ENCODE assay signal across 18 cellular contexts in the genomic region with DNA sequence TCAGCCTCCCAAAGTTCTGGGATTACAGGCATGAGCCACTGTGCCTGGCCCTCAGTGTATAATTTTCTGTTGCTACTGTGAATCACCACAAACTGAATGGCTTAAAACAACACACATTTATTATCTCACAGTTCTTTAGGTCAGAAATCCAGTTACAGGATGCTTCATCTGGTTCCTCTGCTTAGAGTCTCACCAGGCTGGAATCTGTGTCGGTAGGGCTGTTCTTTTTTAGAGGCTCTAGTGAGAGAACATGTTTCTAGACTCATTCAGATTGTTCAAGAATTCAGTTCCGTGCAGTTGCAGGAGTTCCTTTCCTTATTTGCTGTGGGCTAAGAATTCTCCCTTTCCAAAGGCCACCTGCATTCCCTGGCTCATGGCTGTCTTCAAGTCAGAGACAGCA. TPM values are rescaled to one million over a fixed set of nuclear protein-coding genes. Genes with fewer than 3 reads are reported as not detected.
A peak's percentile ranks its signal among the peaks of the same experiment; 100 is the strongest.
DNase-seq lines count a peak whose midpoint lies in the region; TF ChIP-seq lines count a peak whose summit lies in the region.
"Had no signal": no experiment of that assay in that cellular context is flagged by ENCODE, and none has a peak within 500 bp of the region (broad histone marks: within the 10 kb centered on the region; RNA-seq: fewer than 3 reads in every experiment).

No MANE protein-coding gene starts in this region.

- TF ChIP-seq CTCF in esophagus muscularis mucosa (IDR thresholded peaks at IDR 0.05), result no peak
- TF ChIP-seq CTCF in mesothelial cell of epicardium (IDR thresholded peaks at IDR 0.05; ENCODE audit: unreplicated experiment), result no peak

- H3K4me3 Mint-ChIP-seq in mesothelial cell of epicardium, result no peak overlapping the region
- H3K4me3 Mint-ChIP-seq: CD4-positive, alpha-beta memory T cell had no signal

- H3K4me3 ChIP-seq in esophagus muscularis mucosa, result no peak overlapping the region
- no peak overlapping the region for H3K4me3 ChIP-seq in skeletal muscle cell (ENCODE audit: low read depth, low read length)
- H3K4me3 ChIP-seq in Karpas-422 (ENCODE audit: low read length), result no peak overlapping the region
- H3K4me3 ChIP-seq: SJSA1 had no signal

- no peaks in the 10 kb centered on the region for H3K9me3 ChIP-seq in esophagus muscularis mucosa
- H3K9me3 ChIP-seq in Karpas-422 (ENCODE audit: low read length), result no peaks in the 10 kb centered on the region
- H3K9me3 ChIP-seq: BE2C, SJSA1 had no signal

- no peak for TF ChIP-seq POLR2A in esophagus muscularis mucosa (IDR thresholded peaks at IDR 0.05; ENCODE audit: low read depth)

- no peak overlapping the region for H3K9ac ChIP-seq in Karpas-422 (ENCODE audit: low read length)

- no peaks in the 10 kb centered on the region for H4K20me1 ChIP-seq in Karpas-422 (ENCODE audit: insufficient read depth, low read depth, low read length)

- no peak overlapping the region for H2AFZ ChIP-seq in Karpas-422 (ENCODE audit: low read length)

- peaks cover 21% of the 10 kb centered on the region for H3K79me2 ChIP-seq in Karpas-422 (ENCODE audit: low read length)

- no peaks in the 10 kb centered on the region for H3K4me1 Mint-ChIP-seq in mesothelial cell of epicardium

- H3K36me3 Mint-ChIP-seq in mesothelial cell of epicardium, result peaks cover 52% of the 10 kb centered on the region

- H3K27me3 ChIP-seq in esophagus muscularis mucosa, result no peaks in the 10 kb centered on the region
- no peaks in the 10 kb centered on the region for H3K27me3 ChIP-seq in Karpas-422 (ENCODE audit: low read length)
- H3K27me3 ChIP-seq: BE2C, SJSA1 had no signal

- H3K27ac ChIP-seq in esophagus muscularis mucosa (replicated peaks in 1 of 4) (no peak overlapping the region), Karpas-422 (ENCODE audit: low read length) (no peak overlapping the region)
- H3K27ac ChIP-seq: SJSA1 had no signal

- WGBS in esophagus muscularis mucosa, result 96% methylated on average over 2 of the region's 2 CpGs

- DNase-seq in EH (ENCODE audit: low read depth) (peak; percentile 73), amniotic epithelial cell (ENCODE audit: low read depth) (peak; percentile 50), esophagus muscularis mucosa (ENCODE audit: extremely low spot score) (peak; percentile 24), skeletal muscle cell (ENCODE audit: low read depth) (peak; percentile 28), Karpas-422 (no peak), putamen (ENCODE audit: low spot score) (no peak), mesothelial cell of epicardium (ENCODE audit: low spot score in 2 of 2, unreplicated experiment in 2 of 2) (no peak), NCI-H146 (lab: John Stamatoyannopoulos, UW) (no peak)
- DNase-seq: ACHN; BE2C; CD4-positive, alpha-beta memory T cell; DMS79 treated with DMSO at 0.1 percent for 48 hours; GF-D8; MV-4-11; NCI-H1436; NCI-H2081 treated with DMSO at 0.1 percent for 48 hours; NCI-H2227 treated with DMSO at 0.1 percent for 48 hours had no signal

- H3K4me1 ChIP-seq in esophagus muscularis mucosa (no peaks in the 10 kb centered on the region), Karpas-422 (ENCODE audit: low read length) (no peaks in the 10 kb centered on the region)
- H3K4me1 ChIP-seq: BE2C, SJSA1 had no signal

- no peaks in the 10 kb centered on the region for H3K9me3 Mint-ChIP-seq in mesothelial cell of epicardium
- H3K9me3 Mint-ChIP-seq: CD4-positive, alpha-beta memory T cell had no signal

- no peaks in the 10 kb centered on the region for H3K9me2 ChIP-seq in Karpas-422 (replicated peaks; ENCODE audit: insufficient read depth, low read length)

- intact Hi-C loops in esophagus muscularis mucosa (cut with DNase I), result no loop called here

- H3K27ac Mint-ChIP-seq in mesothelial cell of epicardium, result no peak overlapping the region

- TF ChIP-seq EP300 in esophagus muscularis mucosa (IDR thresholded peaks at IDR 0.05), result no peak

- H3K4me2 ChIP-seq in Karpas-422 (ENCODE audit: low read depth, low read length, poor library complexity, severe bottlenecking), result no peak overlapping the region

- H3K36me3 ChIP-seq in esophagus muscularis mucosa (peaks cover 51 to 93% (median 77%) of the 10 kb centered on the region in 4 donors), Karpas-422 (ENCODE audit: insufficient read depth, low read length) (peaks cover 21% of the 10 kb centered on the region; the same call in 1 of the 2 replicates)

- no peaks in the 10 kb centered on the region for H3K27me3 Mint-ChIP-seq in mesothelial cell of epicardium (ENCODE audit: low read depth)
- H3K27me3 Mint-ChIP-seq: CD4-positive, alpha-beta memory T cell had no signal

RNA-seq across cellular contexts. Expression of a gene that starts 22.2 kb away (rescaled TPM):
- total RNA-seq in esophagus muscularis mucosa (1 to 10 TPM; 2.7 to 6.2 (median 5.2) TPM), mesothelial cell of epicardium (4.6 to 5.2 TPM (median 4.9 TPM) in 3 replicates)
- total RNA-seq in Karpas-422 (2014; rRNA removed; shearing (Covaris generic); ENCODE audit: low replicate concordance), result 1.2 and 2.9 TPM in 2 replicates

RNA-seq across cellular contexts. Expression of a gene that starts 22.2 kb away (rescaled TPM):
- total RNA-seq in esophagus muscularis mucosa, result 10 to 100 TPM; 18.8 to 28.1 (median 22.7) TPM
- total RNA-seq in Karpas-422 (2014; rRNA removed; shearing (Covaris generic); ENCODE audit: low replicate concordance), result 24.4 and 30.0 TPM in 2 replicates
- 32.4 to 36.7 TPM (median 36.3 TPM) in 3 replicates for total RNA-seq in mesothelial cell of epicardium

RNA-seq across cellular contexts. Expression of a gene that starts 23.8 kb away (rescaled TPM):
- total RNA-seq in esophagus muscularis mucosa (10 to 100 TPM; 29.5 to 39.3 (median 33.7) TPM), mesothelial cell of epicardium (65.6 to 75.1 TPM (median 72.8 TPM) in 3 replicates)
- total RNA-seq in Karpas-422 (2014; rRNA removed; shearing (Covaris generic); ENCODE audit: low replicate concordance), result 38.3 and 43.7 TPM in 2 replicates

RNA-seq across cellular contexts. Expression of a gene that starts 56.8 kb away (rescaled TPM):
- total RNA-seq in esophagus muscularis mucosa, result 10 to 100 TPM; 18.5 to 23.1 (median 20.7) TPM
- total RNA-seq in Karpas-422 (2014; rRNA removed; shearing (Covaris generic); ENCODE audit: low replicate concordance), result 27.9 and 47.9 TPM in 2 replicates
- 40.6 to 42.6 TPM (median 41.2 TPM) in 3 replicates for total RNA-seq in mesothelial cell of epicardium

RNA-seq across cellular contexts. Expression of a gene that starts 57.1 kb away (rescaled TPM):
- total RNA-seq in esophagus muscularis mucosa, result 10 to 100 TPM; 16.7 to 22.8 (median 20.1) TPM
- 19.8 and 30.1 TPM in 2 replicates for total RNA-seq in Karpas-422 (2014; rRNA removed; shearing (Covaris generic); ENCODE audit: low replicate concordance)
- total RNA-seq in mesothelial cell of epicardium, result 18.8 to 20.0 TPM (median 19.1 TPM) in 3 replicates

Comparison
In these comparisons a context has a peak if more than half of its experiments do, and no peak if none do; other contexts are left out.
1. DNase-seq: peak in EH (single experiment), amniotic epithelial cell (single experiment), esophagus muscularis mucosa (single experiment) and skeletal muscle cell (single experiment); none in Karpas-422 (single experiment), putamen (single experiment), mesothelial cell of epicardium (0 of 2) and NCI-H146 (single experiment).